ENCODE assay signal across 1 cellular context in genomic region chr3:56782215-56782614, GRCh38.
TF ChIP-seq lines count a peak whose summit lies in the region.

No MANE protein-coding gene starts in this region.

TF ChIP-seq in HepG2, 621 proteins besides CTCF, POLR2A, EP300 and RAD21 (continued from another document and continues in another):
- TF ChIP-seq NFAT5 (CRISPR knock-in tag; IDR thresholded peaks at IDR 0.05) (no peak), TBX3 (IDR thresholded peaks at IDR 0.05; ENCODE audit: borderline replicate concordance) (peak; percentile 23; the same call in 1 of the 2 replicates), ZNF292 (CRISPR knock-in tag; IDR thresholded peaks at IDR 0.05; ENCODE audit: borderline replicate concordance, low read depth) (0 out of 2 replicates have a peak, but pooled peaks have one; percentile 46), ZBTB49 (CRISPR knock-in tag; IDR thresholded peaks at IDR 0.05; ENCODE audit: borderline replicate concordance) (no peak), ZNF772 (CRISPR knock-in tag; IDR thresholded peaks at IDR 0.05) (0 out of 2 replicates have a peak, but pooled peaks have one; percentile 56), ATM (IDR thresholded peaks at IDR 0.05; ENCODE audit: borderline replicate concordance) (no peak), MAF1 (CRISPR knock-in tag; IDR thresholded peaks at IDR 0.05; ENCODE audit: borderline replicate concordance) (no peak), IRX3 (CRISPR knock-in tag; IDR thresholded peaks at IDR 0.05; ENCODE audit: borderline replicate concordance, low read depth) (no peak), ZNF691 (CRISPR knock-in tag; IDR thresholded peaks at IDR 0.05; ENCODE audit: borderline replicate concordance, low read depth) (no peak), JUN (CRISPR knock-in tag; IDR thresholded peaks at IDR 0.05) (no peak), CC2D1A (CRISPR knock-in tag; IDR thresholded peaks at IDR 0.05) (no peak), ZNF143 (CRISPR knock-in tag; IDR thresholded peaks at IDR 0.05) (no peak), PCBP1 (IDR thresholded peaks at IDR 0.05; ENCODE audit: borderline replicate concordance, low read depth, low read length) (no peak), ZNF619 (CRISPR knock-in tag; IDR thresholded peaks at IDR 0.05) (no peak), ERF (CRISPR knock-in tag; IDR thresholded peaks at IDR 0.05) (peak; percentile 36; the same call in 1 of the 2 replicates), SALL1 (CRISPR knock-in tag; IDR thresholded peaks at IDR 0.05) (peak; percentile 69; the same call in 1 of the 2 replicates), ZKSCAN8 (CRISPR knock-in tag; IDR thresholded peaks at IDR 0.05; ENCODE audit: borderline replicate concordance) (0 out of 2 replicates have a peak, but pooled peaks have one; percentile 85), TBP (CRISPR knock-in tag; IDR thresholded peaks at IDR 0.05) (no peak), SAP130 (CRISPR knock-in tag; IDR thresholded peaks at IDR 0.05; ENCODE audit: low read depth) (peak; percentile 77), HHEX (CRISPR knock-in tag; IDR thresholded peaks at IDR 0.05) (peak; percentile 71), TCF7L2 (IDR thresholded peaks at IDR 0.05; ENCODE audit: low read depth, low read length) (peak; percentile 50; the same call in 1 of the 2 replicates)
- TF ChIP-seq, protein P1, sequence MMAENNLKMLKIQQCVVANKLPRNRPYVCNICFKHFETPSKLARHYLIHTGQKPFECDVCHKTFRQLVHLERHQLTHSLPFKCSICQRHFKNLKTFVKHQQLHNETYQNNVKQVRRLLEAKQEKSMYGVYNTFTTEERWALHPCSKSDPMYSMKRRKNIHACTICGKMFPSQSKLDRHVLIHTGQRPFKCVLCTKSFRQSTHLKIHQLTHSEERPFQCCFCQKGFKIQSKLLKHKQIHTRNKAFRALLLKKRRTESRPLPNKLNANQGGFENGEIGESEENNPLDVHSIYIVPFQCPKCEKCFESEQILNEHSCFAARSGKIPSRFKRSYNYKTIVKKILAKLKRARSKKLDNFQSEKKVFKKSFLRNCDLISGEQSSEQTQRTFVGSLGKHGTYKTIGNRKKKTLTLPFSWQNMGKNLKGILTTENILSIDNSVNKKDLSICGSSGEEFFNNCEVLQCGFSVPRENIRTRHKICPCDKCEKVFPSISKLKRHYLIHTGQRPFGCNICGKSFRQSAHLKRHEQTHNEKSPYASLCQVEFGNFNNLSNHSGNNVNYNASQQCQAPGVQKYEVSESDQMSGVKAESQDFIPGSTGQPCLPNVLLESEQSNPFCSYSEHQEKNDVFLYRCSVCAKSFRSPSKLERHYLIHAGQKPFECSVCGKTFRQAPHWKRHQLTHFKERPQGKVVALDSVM (CRISPR knock-in tag; IDR thresholded peaks at IDR 0.05) = no peak
- TF ChIP-seq, protein P2, sequence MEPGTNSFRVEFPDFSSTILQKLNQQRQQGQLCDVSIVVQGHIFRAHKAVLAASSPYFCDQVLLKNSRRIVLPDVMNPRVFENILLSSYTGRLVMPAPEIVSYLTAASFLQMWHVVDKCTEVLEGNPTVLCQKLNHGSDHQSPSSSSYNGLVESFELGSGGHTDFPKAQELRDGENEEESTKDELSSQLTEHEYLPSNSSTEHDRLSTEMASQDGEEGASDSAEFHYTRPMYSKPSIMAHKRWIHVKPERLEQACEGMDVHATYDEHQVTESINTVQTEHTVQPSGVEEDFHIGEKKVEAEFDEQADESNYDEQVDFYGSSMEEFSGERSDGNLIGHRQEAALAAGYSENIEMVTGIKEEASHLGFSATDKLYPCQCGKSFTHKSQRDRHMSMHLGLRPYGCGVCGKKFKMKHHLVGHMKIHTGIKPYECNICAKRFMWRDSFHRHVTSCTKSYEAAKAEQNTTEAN (CRISPR knock-in tag; conservative IDR thresholded peaks at IDR 0.05) = no peak
- TF ChIP-seq, protein P3, sequence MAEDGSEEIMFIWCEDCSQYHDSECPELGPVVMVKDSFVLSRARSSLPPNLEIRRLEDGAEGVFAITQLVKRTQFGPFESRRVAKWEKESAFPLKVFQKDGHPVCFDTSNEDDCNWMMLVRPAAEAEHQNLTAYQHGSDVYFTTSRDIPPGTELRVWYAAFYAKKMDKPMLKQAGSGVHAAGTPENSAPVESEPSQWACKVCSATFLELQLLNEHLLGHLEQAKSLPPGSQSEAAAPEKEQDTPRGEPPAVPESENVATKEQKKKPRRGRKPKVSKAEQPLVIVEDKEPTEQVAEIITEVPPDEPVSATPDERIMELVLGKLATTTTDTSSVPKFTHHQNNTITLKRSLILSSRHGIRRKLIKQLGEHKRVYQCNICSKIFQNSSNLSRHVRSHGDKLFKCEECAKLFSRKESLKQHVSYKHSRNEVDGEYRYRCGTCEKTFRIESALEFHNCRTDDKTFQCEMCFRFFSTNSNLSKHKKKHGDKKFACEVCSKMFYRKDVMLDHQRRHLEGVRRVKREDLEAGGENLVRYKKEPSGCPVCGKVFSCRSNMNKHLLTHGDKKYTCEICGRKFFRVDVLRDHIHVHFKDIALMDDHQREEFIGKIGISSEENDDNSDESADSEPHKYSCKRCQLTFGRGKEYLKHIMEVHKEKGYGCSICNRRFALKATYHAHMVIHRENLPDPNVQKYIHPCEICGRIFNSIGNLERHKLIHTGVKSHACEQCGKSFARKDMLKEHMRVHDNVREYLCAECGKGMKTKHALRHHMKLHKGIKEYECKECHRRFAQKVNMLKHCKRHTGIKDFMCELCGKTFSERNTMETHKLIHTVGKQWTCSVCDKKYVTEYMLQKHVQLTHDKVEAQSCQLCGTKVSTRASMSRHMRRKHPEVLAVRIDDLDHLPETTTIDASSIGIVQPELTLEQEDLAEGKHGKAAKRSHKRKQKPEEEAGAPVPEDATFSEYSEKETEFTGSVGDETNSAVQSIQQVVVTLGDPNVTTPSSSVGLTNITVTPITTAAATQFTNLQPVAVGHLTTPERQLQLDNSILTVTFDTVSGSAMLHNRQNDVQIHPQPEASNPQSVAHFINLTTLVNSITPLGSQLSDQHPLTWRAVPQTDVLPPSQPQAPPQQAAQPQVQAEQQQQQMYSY (CRISPR knock-in tag; IDR thresholded peaks at IDR 0.05) = no peak
- TF ChIP-seq, protein P4, sequence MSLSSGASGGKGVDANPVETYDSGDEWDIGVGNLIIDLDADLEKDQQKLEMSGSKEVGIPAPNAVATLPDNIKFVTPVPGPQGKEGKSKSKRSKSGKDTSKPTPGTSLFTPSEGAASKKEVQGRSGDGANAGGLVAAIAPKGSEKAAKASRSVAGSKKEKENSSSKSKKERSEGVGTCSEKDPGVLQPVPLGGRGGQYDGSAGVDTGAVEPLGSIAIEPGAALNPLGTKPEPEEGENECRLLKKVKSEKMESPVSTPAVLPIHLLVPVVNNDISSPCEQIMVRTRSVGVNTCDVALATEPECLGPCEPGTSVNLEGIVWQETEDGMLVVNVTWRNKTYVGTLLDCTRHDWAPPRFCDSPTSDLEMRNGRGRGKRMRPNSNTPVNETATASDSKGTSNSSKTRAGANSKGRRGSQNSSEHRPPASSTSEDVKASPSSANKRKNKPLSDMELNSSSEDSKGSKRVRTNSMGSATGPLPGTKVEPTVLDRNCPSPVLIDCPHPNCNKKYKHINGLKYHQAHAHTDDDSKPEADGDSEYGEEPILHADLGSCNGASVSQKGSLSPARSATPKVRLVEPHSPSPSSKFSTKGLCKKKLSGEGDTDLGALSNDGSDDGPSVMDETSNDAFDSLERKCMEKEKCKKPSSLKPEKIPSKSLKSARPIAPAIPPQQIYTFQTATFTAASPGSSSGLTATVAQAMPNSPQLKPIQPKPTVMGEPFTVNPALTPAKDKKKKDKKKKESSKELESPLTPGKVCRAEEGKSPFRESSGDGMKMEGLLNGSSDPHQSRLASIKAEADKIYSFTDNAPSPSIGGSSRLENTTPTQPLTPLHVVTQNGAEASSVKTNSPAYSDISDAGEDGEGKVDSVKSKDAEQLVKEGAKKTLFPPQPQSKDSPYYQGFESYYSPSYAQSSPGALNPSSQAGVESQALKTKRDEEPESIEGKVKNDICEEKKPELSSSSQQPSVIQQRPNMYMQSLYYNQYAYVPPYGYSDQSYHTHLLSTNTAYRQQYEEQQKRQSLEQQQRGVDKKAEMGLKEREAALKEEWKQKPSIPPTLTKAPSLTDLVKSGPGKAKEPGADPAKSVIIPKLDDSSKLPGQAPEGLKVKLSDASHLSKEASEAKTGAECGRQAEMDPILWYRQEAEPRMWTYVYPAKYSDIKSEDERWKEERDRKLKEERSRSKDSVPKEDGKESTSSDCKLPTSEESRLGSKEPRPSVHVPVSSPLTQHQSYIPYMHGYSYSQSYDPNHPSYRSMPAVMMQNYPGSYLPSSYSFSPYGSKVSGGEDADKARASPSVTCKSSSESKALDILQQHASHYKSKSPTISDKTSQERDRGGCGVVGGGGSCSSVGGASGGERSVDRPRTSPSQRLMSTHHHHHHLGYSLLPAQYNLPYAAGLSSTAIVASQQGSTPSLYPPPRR (CRISPR knock-in tag; IDR thresholded peaks at IDR 0.05; ENCODE audit: borderline replicate concordance) = peak; percentile 93
- TF ChIP-seq, protein P5, sequence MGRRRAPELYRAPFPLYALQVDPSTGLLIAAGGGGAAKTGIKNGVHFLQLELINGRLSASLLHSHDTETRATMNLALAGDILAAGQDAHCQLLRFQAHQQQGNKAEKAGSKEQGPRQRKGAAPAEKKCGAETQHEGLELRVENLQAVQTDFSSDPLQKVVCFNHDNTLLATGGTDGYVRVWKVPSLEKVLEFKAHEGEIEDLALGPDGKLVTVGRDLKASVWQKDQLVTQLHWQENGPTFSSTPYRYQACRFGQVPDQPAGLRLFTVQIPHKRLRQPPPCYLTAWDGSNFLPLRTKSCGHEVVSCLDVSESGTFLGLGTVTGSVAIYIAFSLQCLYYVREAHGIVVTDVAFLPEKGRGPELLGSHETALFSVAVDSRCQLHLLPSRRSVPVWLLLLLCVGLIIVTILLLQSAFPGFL (CRISPR knock-in tag; IDR thresholded peaks at IDR 0.05) = no peak
- TF ChIP-seq, protein P6, sequence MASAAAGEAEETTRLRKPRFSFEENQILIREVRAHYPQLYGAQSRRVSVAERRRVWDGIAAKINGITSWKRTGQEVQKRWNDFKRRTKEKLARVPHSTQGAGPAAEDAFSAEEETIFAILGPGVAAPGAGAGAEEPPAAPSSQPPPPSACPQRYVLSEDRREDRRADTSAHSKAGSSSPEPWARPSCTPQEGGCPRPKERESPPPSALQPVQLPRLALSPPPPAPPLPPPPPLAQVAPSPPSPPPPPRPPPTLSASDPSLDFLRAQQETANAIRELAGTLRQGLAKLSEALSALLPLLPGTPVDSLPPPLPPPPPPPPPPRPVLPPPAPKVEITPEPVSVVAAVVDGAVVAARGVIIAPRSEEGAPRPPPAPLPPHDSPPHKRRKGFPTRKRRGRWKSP (CRISPR knock-in tag; IDR thresholded peaks at IDR 0.05) = peak; percentile 66; the same call in 1 of the 2 replicates
- TF ChIP-seq, protein P7, sequence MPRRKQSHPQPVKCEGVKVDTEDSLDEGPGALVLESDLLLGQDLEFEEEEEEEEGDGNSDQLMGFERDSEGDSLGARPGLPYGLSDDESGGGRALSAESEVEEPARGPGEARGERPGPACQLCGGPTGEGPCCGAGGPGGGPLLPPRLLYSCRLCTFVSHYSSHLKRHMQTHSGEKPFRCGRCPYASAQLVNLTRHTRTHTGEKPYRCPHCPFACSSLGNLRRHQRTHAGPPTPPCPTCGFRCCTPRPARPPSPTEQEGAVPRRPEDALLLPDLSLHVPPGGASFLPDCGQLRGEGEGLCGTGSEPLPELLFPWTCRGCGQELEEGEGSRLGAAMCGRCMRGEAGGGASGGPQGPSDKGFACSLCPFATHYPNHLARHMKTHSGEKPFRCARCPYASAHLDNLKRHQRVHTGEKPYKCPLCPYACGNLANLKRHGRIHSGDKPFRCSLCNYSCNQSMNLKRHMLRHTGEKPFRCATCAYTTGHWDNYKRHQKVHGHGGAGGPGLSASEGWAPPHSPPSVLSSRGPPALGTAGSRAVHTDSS (CRISPR knock-in tag; conservative IDR thresholded peaks at IDR 0.05) = no peak
